ENCODE assay signal across 28 cellular contexts in the genomic region with DNA sequence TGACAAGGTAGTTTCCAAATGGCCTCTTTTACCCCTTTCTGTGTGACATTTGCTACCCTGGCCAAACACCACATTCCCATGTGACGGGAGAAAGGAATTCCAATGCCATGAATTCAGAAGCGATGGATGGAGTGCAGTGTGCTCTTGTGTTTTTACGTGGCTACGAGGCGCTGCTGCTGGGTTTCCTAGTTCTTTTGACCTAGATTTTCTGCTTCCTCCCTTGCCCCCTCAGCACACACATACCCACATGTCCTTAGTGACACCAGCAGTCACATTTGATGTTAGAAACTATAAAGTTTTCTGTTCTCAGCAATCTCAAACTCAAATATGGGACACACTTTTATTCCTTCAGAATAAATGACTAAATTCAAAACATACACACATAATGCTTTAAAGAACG. TPM values are rescaled to one million over a fixed set of nuclear protein-coding genes. Genes with fewer than 3 reads are reported as not detected.
DNase-seq lines count a peak whose midpoint lies in the region; ATAC-seq and TF ChIP-seq lines count a peak whose summit lies in the region.
"Had no signal": no experiment of that assay in that cellular context is flagged by ENCODE, and none has a peak within 500 bp of the region (broad histone marks: within the 10 kb centered on the region; RNA-seq: fewer than 3 reads in every experiment).

No MANE protein-coding gene starts in this region.

- H2AFZ ChIP-seq in GM23338 (no peak overlapping the region), GM23248 (no peak overlapping the region)

- H3K9me2 ChIP-seq in GM23338 (ENCODE audit: insufficient read depth), result peaks cover 4% of the 10 kb centered on the region; the same call in 1 of the 2 replicates
- H3K9me2 ChIP-seq in GM23248 (ENCODE audit: insufficient read depth), result no peaks in the 10 kb centered on the region

- H3K27me3 ChIP-seq in GM23338 (ENCODE audit: insufficient read depth) (no peaks in the 10 kb centered on the region), GM23248 (replicated peaks; ENCODE audit: insufficient read depth) (peaks cover 24% of the 10 kb centered on the region; the same call in 1 of the 2 replicates)
- H3K27me3 ChIP-seq: dorsolateral prefrontal cortex, vagina had no signal

- peak overlapping the region; percentile 43 for H3K27ac Mint-ChIP-seq in activated T-cell treated with anti-CD3 and anti-CD28 coated beads, Interleukin-2, amount 50 U/mL, for 72 hours
- H3K27ac Mint-ChIP-seq in T-helper 17 cell (no peak overlapping the region), GM23338 (no peak overlapping the region)
- peak overlapping the region; percentile 87 for H3K27ac Mint-ChIP-seq in central memory CD8-positive, alpha-beta T cell (ENCODE audit: low read depth)
- peak overlapping the region in 1 of 2 donors; percentile 6 for H3K27ac Mint-ChIP-seq in stimulated activated naive CD8-positive, alpha-beta T cell treated with anti-CD3 and anti-CD28 coated beads, Interleukin-15, amount 100 ng/mL, for 72 hours

- WGBS in GM23248 (ENCODE audit: low coverage in 1 of 2, low lambda C conversion rate in 2 of 2, missing lambda C conversion rate in 2 of 2), 2 experiments, result 79 to 83% methylated on average over 6 of the region's 6 CpGs

- H4K20me1 ChIP-seq in GM23338 (replicated peaks; ENCODE audit: insufficient read depth), result no peaks in the 10 kb centered on the region
- no peaks in the 10 kb centered on the region for H4K20me1 ChIP-seq in GM23248 (ENCODE audit: insufficient read depth)

- H3K27ac ChIP-seq in GM23338 (ENCODE audit: low read depth), result no peak overlapping the region
- no peak overlapping the region for H3K27ac ChIP-seq in GM23248
- H3K27ac ChIP-seq: foreskin keratinocyte, lower lobe of right lung, vagina had no signal

- no peak for ATAC-seq in activated T-cell treated with anti-CD3 and anti-CD28 coated beads, Interleukin-2, amount 50 U/mL, for 72 hours (replicated peaks in 1 of 2)
- ATAC-seq in T-helper 17 cell (peak; percentile 73), HG02840 (IDR thresholded peaks at IDR 0.05; ENCODE audit: low FRiP score, unreplicated experiment) (no peak), GM23338 (no peak)
- ATAC-seq in central memory CD8-positive, alpha-beta T cell (replicated peaks; ENCODE audit: extremely low read depth, poor library complexity, severe bottlenecking), result peak; percentile 55
- no peak for ATAC-seq in stimulated activated naive CD8-positive, alpha-beta T cell treated with anti-CD3 and anti-CD28 coated beads, Interleukin-15, amount 100 ng/mL, for 72 hours
- ATAC-seq: foreskin keratinocyte, GM12878, lower lobe of right lung had no signal

- no peak for DNase-seq in activated T-cell treated with anti-CD3 and anti-CD28 coated beads, Interleukin-2, amount 50 U/mL, for 72 hours
- no peak for DNase-seq in activated T-cell treated with anti-CD3 and anti-CD28 coated beads, Interleukin-2, amount 50 U/mL, for 48 hours
- peak in 1 of 3 donors; percentile 20 for DNase-seq in T-helper 17 cell
- DNase-seq in central memory CD8-positive, alpha-beta T cell (ENCODE audit: low spot score in 2 of 2), result no peak
- no peak for DNase-seq in stimulated activated naive CD8-positive, alpha-beta T cell treated with anti-CD3 and anti-CD28 coated beads, Interleukin-15, amount 100 ng/mL, for 72 hours
- no peak for DNase-seq in GM23338 (ENCODE audit: low spot score)
- DNase-seq in GM23248, result no peak
- DNase-seq: ACHN; aorta; DMS53; foreskin keratinocyte; kidney; lower lobe of right lung; NCI-H1694; NCI-H2227 treated with DMSO at 0.1 percent for 48 hours; NCI-H82; nucleus accumbens; stimulated activated CD8-positive, alpha-beta memory T cell treated with anti-CD3 and anti-CD28 coated beads, Interleukin-4, amount 100 ng/mL, for 48 hours had no signal

- TF ChIP-seq CTCF in GM23338 (conservative IDR thresholded peaks at IDR 0.05; ENCODE audit: low read depth in 2 of 2), result no peak

- H3K9me3 Mint-ChIP-seq in activated T-cell treated with anti-CD3 and anti-CD28 coated beads, Interleukin-2, amount 50 U/mL, for 72 hours, result peaks cover 0 to 1% of the 10 kb centered on the region in 2 donors
- H3K9me3 Mint-ChIP-seq in central memory CD8-positive, alpha-beta T cell, result no peaks in the 10 kb centered on the region
- no peaks in the 10 kb centered on the region for H3K9me3 Mint-ChIP-seq in stimulated activated naive CD8-positive, alpha-beta T cell treated with anti-CD3 and anti-CD28 coated beads, Interleukin-15, amount 100 ng/mL, for 72 hours
- no peaks in the 10 kb centered on the region; the same call in 2 of the 3 replicates for H3K9me3 Mint-ChIP-seq in GM23338
- H3K9me3 Mint-ChIP-seq: IgD-negative memory B cell had no signal

- H3F3A ChIP-seq in GM23338 (replicated peaks; ENCODE audit: low read depth), result no peaks in the 10 kb centered on the region
- no peaks in the 10 kb centered on the region for H3F3A ChIP-seq in GM23248 (ENCODE audit: insufficient read depth)

- H3K9ac ChIP-seq in GM23248, result no peak overlapping the region

- H3K9me3 ChIP-seq in T-helper 17 cell (ENCODE audit: control insufficient read depth, low read length, poor library complexity, severe bottlenecking), result no peaks in the 10 kb centered on the region
- H3K9me3 ChIP-seq in GM23248 (ENCODE audit: low read depth), result no peaks in the 10 kb centered on the region
- H3K9me3 ChIP-seq: lower lobe of right lung, vagina had no signal

- H3K4me1 ChIP-seq in GM23338 (ENCODE audit: insufficient read depth) (peaks cover 1% of the 10 kb centered on the region; the same call in 1 of the 2 replicates), GM23248 (ENCODE audit: insufficient read depth) (no peaks in the 10 kb centered on the region)
- H3K4me1 ChIP-seq: foreskin keratinocyte, vagina had no signal

- H3K4me2 ChIP-seq in GM23338, result no peak overlapping the region
- no peak overlapping the region for H3K4me2 ChIP-seq in GM23248 (ENCODE audit: unreplicated experiment)

- no peaks in the 10 kb centered on the region for H3K27me3 Mint-ChIP-seq in activated T-cell treated with anti-CD3 and anti-CD28 coated beads, Interleukin-2, amount 50 U/mL, for 72 hours (ENCODE audit: low read depth)
- H3K27me3 Mint-ChIP-seq in T-helper 17 cell (no peaks in the 10 kb centered on the region), GM23338 (ENCODE audit: insufficient read depth, low read depth, poor library complexity) (peaks cover 8% of the 10 kb centered on the region)
- no peaks in the 10 kb centered on the region for H3K27me3 Mint-ChIP-seq in central memory CD8-positive, alpha-beta T cell
- no peaks in the 10 kb centered on the region for H3K27me3 Mint-ChIP-seq in stimulated activated naive CD8-positive, alpha-beta T cell treated with anti-CD3 and anti-CD28 coated beads, Interleukin-15, amount 100 ng/mL, for 72 hours

- peak overlapping the region; percentile 61 to 87 for H3K4me3 Mint-ChIP-seq in activated T-cell treated with anti-CD3 and anti-CD28 coated beads, Interleukin-2, amount 50 U/mL, for 72 hours
- H3K4me3 Mint-ChIP-seq in T-helper 17 cell (peak overlapping the region; percentile 80), GM23338 (no peak overlapping the region)
- H3K4me3 Mint-ChIP-seq in central memory CD8-positive, alpha-beta T cell, result peak overlapping the region; percentile 63
- H3K4me3 Mint-ChIP-seq in stimulated activated naive CD8-positive, alpha-beta T cell treated with anti-CD3 and anti-CD28 coated beads, Interleukin-15, amount 100 ng/mL, for 72 hours, result peak overlapping the region; percentile 68 to 70

- peaks cover 19 to 48% of the 10 kb centered on the region in 2 donors for H3K36me3 Mint-ChIP-seq in activated T-cell treated with anti-CD3 and anti-CD28 coated beads, Interleukin-2, amount 50 U/mL, for 72 hours (ENCODE audit: insufficient read depth in 2 of 2)
- H3K36me3 Mint-ChIP-seq in T-helper 17 cell (ENCODE audit: low read depth), result peaks cover 26% of the 10 kb centered on the region
- peaks cover 74% of the 10 kb centered on the region for H3K36me3 Mint-ChIP-seq in central memory CD8-positive, alpha-beta T cell (ENCODE audit: insufficient read depth)
- no peaks in the 10 kb centered on the region; the same call in 2 of the 3 replicates for H3K36me3 Mint-ChIP-seq in GM23338 (ENCODE audit: low read depth)

- peaks cover 99% of the 10 kb centered on the region for H3K4me1 Mint-ChIP-seq in activated T-cell treated with anti-CD3 and anti-CD28 coated beads, Interleukin-2, amount 50 U/mL, for 72 hours (ENCODE audit: low read depth)
- H3K4me1 Mint-ChIP-seq in T-helper 17 cell, result peaks cover 64% of the 10 kb centered on the region
- peaks cover 81% of the 10 kb centered on the region for H3K4me1 Mint-ChIP-seq in central memory CD8-positive, alpha-beta T cell
- H3K4me1 Mint-ChIP-seq in stimulated activated naive CD8-positive, alpha-beta T cell treated with anti-CD3 and anti-CD28 coated beads, Interleukin-15, amount 100 ng/mL, for 72 hours, result peaks cover 97% of the 10 kb centered on the region
- H3K4me1 Mint-ChIP-seq in GM23338, result peaks cover 23% of the 10 kb centered on the region

- H3K79me2 ChIP-seq in GM23338 (replicated peaks; ENCODE audit: insufficient read depth) (no peaks in the 10 kb centered on the region), GM23248 (ENCODE audit: insufficient read depth) (no peaks in the 10 kb centered on the region)

- in situ Hi-C loops in GM23248 (cut with MboI), result no loop called here

- H3K36me3 ChIP-seq in GM23338 (ENCODE audit: insufficient read depth) (no peaks in the 10 kb centered on the region), GM23248 (ENCODE audit: low read depth) (no peaks in the 10 kb centered on the region)
- H3K36me3 ChIP-seq: lower lobe of right lung, vagina had no signal

- no peak overlapping the region for H3K4me3 ChIP-seq in GM23338
- H3K4me3 ChIP-seq in GM23248, result no peak overlapping the region
- H3K4me3 ChIP-seq: dorsolateral prefrontal cortex, lower lobe of right lung, vagina had no signal

RNA-seq across cellular contexts. Expression of a gene that starts 7.8 kb away (rescaled TPM):
- 1 to 10 TPM; 1.4 to 2.5 TPM for total RNA-seq in activated T-cell treated with anti-CD3 and anti-CD28 coated beads, Interleukin-2, amount 50 U/mL, for 72 hours
- total RNA-seq in T-helper 17 cell, result 10 to 100 TPM in 1 of 2 donors, 1 to 10 TPM in 1; 7.2 to 22.5 TPM
- total RNA-seq in GM23338 (2014; rRNA removed; shearing (Covaris generic)), result not detected in 2 replicates
- polyA plus RNA-seq in GM23338 (2016; fragmentation: Nextera tagmentation; extraction: Ambion mirVana), result not detected in 2 replicates
- total RNA-seq in GM23248 (2014; rRNA removed; shearing (Covaris generic)), result not detected in 2 replicates
- not detected in 2 replicates for polyA plus RNA-seq in GM23248 (2016; fragmentation: Nextera tagmentation; extraction: Ambion mirVana)
- total RNA-seq: epithelial cell of proximal tubule, foreskin keratinocyte, H1, OCI-LY7 had no signal
- polyA plus RNA-seq: aorta, foreskin keratinocyte, H1 had no signal

RNA-seq across cellular contexts. Expression of a gene that starts 42.4 kb away (rescaled TPM):
- under 1 TPM; 0.81 to 0.89 TPM for total RNA-seq in activated T-cell treated with anti-CD3 and anti-CD28 coated beads, Interleukin-2, amount 50 U/mL, for 72 hours
- total RNA-seq in T-helper 17 cell, result 1 to 10 TPM; 1.6 to 2.1 TPM
- total RNA-seq in GM23338 (2014; rRNA removed; shearing (Covaris generic)), result 13.5 and 15.9 TPM in 2 replicates
- 3.5 and 3.7 TPM in 2 replicates for polyA plus RNA-seq in GM23338 (2016; fragmentation: Nextera tagmentation; extraction: Ambion mirVana)
- total RNA-seq in GM23248 (2014; rRNA removed; shearing (Covaris generic)), result not detected in 2 replicates
- polyA plus RNA-seq in GM23248 (2016; fragmentation: Nextera tagmentation; extraction: Ambion mirVana), result not detected in 2 replicates
- total RNA-seq: OCI-LY7 had no signal
- polyA plus RNA-seq: IgD-negative memory B cell had no signal

RNA-seq across cellular contexts. Expression of a gene that starts 51.5 kb away (rescaled TPM):
- 10 to 100 TPM; 56.4 to 59.4 TPM for total RNA-seq in activated T-cell treated with anti-CD3 and anti-CD28 coated beads, Interleukin-2, amount 50 U/mL, for 72 hours
- 100 to 1,000 TPM; 113 to 195 TPM for total RNA-seq in T-helper 17 cell
- 0.42 TPM in 1 of 2 replicates, not detected in the other for total RNA-seq in GM23338 (2014; rRNA removed; shearing (Covaris generic))
- polyA plus RNA-seq in GM23338 (2016; fragmentation: Nextera tagmentation; extraction: Ambion mirVana) (not detected in 2 replicates), GM23248 (2016; fragmentation: Nextera tagmentation; extraction: Ambion mirVana) (not detected in 2 replicates)
- not detected in 2 replicates for total RNA-seq in GM23248 (2014; rRNA removed; shearing (Covaris generic))
- total RNA-seq: epithelial cell of proximal tubule, foreskin keratinocyte, H1, OCI-LY7 had no signal
- polyA plus RNA-seq: foreskin keratinocyte had no signal

RNA-seq across cellular contexts. Expression of a gene that starts 58.8 kb away (rescaled TPM):
- total RNA-seq in activated T-cell treated with anti-CD3 and anti-CD28 coated beads, Interleukin-2, amount 50 U/mL, for 72 hours, result under 1 TPM; 0.46 to 0.77 TPM
- total RNA-seq in T-helper 17 cell, result not detected
- total RNA-seq in GM23338 (2014; rRNA removed; shearing (Covaris generic)), result not detected in 2 replicates
- not detected in 2 replicates for polyA plus RNA-seq in GM23338 (2016; fragmentation: Nextera tagmentation; extraction: Ambion mirVana)
- total RNA-seq in GM23248 (2014; rRNA removed; shearing (Covaris generic)), result not detected in 2 replicates
- not detected in 2 replicates for polyA plus RNA-seq in GM23248 (2016; fragmentation: Nextera tagmentation; extraction: Ambion mirVana)
- total RNA-seq: dorsolateral prefrontal cortex, epithelial cell of proximal tubule, foreskin keratinocyte, H1, kidney, lower lobe of right lung, OCI-LY7, temporal lobe, vagina had no signal
- polyA plus RNA-seq: aorta, CD14-positive monocyte, foreskin keratinocyte, H1 had no signal

Comparison
In these comparisons a context has a peak if more than half of its experiments do, and no peak if none do; other contexts are left out.
1. ATAC-seq: peak in T-helper 17 cell (single experiment) and central memory CD8-positive, alpha-beta T cell (single experiment); none in activated T-cell treated with anti-CD3 and anti-CD28 coated beads, Interleukin-2, amount 50 U/mL, for 72 hours (0 of 2), stimulated activated naive CD8-positive, alpha-beta T cell treated with anti-CD3 and anti-CD28 coated beads, Interleukin-15, amount 100 ng/mL, for 72 hours (single experiment), HG02840 (single experiment) and GM23338 (single experiment).
2. H3K27ac Mint-ChIP-seq: peak in activated T-cell treated with anti-CD3 and anti-CD28 coated beads, Interleukin-2, amount 50 U/mL, for 72 hours (single experiment) and central memory CD8-positive, alpha-beta T cell (single experiment); none in T-helper 17 cell (single experiment) and GM23338 (single experiment).
3. RNA of a gene that starts 51.5 kb away (total RNA-seq): 113 to 195 TPM in T-helper 17 cell and 56.4 to 59.4 TPM in activated T-cell treated with anti-CD3 and anti-CD28 coated beads, Interleukin-2, amount 50 U/mL, for 72 hours; 0.42 TPM in GM23338 and not detected in GM23248; every median in the first group is over 10 times any median in the second.